8 cellular contexts compared by ENCODE assay signal in the genomic region with DNA sequence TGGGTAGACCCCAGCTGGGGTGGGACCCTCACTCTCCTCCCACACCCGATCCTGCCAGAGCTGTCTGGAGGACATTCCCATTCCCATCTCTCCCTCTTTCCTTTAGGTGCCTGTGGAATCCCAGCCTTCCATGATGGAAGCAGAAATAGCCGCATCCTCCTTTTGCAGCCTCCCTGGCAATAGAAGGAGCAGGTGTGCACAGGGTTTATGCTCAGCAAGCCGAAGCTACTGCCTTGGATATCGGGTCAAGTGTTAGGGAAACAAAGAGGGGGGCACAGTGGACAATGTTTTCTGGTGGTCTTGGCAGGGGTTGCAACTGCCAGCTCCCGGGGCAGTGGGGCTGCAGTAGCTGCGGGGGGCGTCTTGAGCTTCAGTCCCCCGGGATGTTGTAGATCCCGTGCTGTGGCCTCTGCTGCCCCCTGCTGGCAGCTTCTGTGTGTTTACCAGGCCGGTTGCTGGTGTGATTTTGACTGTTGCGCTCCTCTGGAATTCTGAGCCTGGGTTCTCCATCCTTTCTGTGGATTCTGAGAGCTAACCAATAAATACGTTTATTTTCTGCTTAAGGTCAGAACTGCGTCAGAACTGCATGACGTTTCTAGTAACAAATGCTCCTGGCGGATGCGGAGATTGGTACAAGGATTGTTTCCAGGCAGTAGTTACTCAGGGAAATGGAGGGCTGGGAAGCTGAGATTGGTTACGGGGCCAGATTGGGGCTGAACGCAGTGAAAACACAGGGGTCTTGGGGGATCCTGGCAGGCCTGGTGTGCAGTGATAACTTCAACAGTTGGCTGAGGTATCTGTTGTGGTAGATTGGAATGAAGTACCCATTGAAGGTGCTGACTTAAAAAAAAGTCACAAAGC. TPM values are rescaled to one million over a fixed set of nuclear protein-coding genes. Genes with fewer than 3 reads are reported as not detected.
A peak's percentile ranks its signal among the peaks of the same experiment; 100 is the strongest.
DNase-seq lines count a peak whose midpoint lies in the region; ATAC-seq, FAIRE-seq and TF ChIP-seq lines count a peak whose summit lies in the region.
"Not testable (repeated sequence)": the region's sequence is repeated elsewhere in the genome, so short reads cannot be mapped to it uniquely, and the experiment has no call there.

No MANE protein-coding gene starts in this region.

- CTCF ChIA-PET in A549 (lab: Yijun Ruan, JAX), result interaction anchor here (0.6 to 2.8 kb wide), 34 partner anchors 8 to 395 kb away, joined by 3 to 27 read pairs (median 4); partner anchors contain the start of gene COL26A1

- H3K4me1 Mint-ChIP-seq in endodermal cell, result not testable (repeated sequence)

- DNase-seq in A549 (ENCODE audit: low read depth in 1 of 2, low spot score in 1 of 2), result peak in 1 of 2 experiments; percentile 56
- not testable (repeated sequence) for DNase-seq in GM13977 (ENCODE audit: low spot score)
- DNase-seq in NCI-H1105 (lab: John Stamatoyannopoulos, UW), result peak; percentile 12
- peak; percentile 37 for DNase-seq in activated T-helper 1 cell treated with Interleukin-2 at 50 U/mL for 16 hours (ENCODE audit: low read depth)
- DNase-seq in endodermal cell, result peak; percentile 90
- peak; percentile 55 for DNase-seq in lung (ENCODE audit: low spot score)
- DNase-seq in stimulated activated CD4-positive, alpha-beta T cell treated with anti-CD3 and anti-CD28 coated beads, Interleukin-2, amount 100 ng/mL, for 4 hours (ENCODE audit: low read depth), result peak; percentile 38

- 23% methylated on average over 15 of the region's 18 CpGs for WGBS in A549 (ENCODE audit: missing lambda C conversion rate)
- 29 to 45% methylated on average over 7 to 16 of the region's 18 CpGs for WGBS in endodermal cell (ENCODE audit: insufficient coverage in 1 of 2, insufficient read length in 1 of 2), 2 experiments
- 19 to 28% methylated on average over 16 to 18 of the region's 18 CpGs for WGBS in lung, 2 donors

- H3K4me1 ChIP-seq in A549; endodermal cell (ENCODE audit: control insufficient read depth, insufficient read depth, low read length); lung (ENCODE audit: control insufficient read depth in 2 of 2, insufficient read depth in 2 of 2, low read length in 2 of 2): not testable (repeated sequence)

- not testable (repeated sequence) for H3K27me3 Mint-ChIP-seq in endodermal cell (ENCODE audit: insufficient read depth)

- ATAC-seq in A549, result peak; percentile 80 to 93
- peak; percentile 94 for ATAC-seq in SK-N-SH treated with all-trans-retinoic acid at 6 μM for 48 hours
- not testable (repeated sequence) for ATAC-seq in lung (ENCODE audit: insufficient read depth, low FRiP score)

- not testable (repeated sequence) for H3K27ac ChIP-seq in A549; endodermal cell (ENCODE audit: low read depth, low read length); lung (ENCODE audit: low read depth in 1 of 2, low read length in 1 of 2)

- not testable (repeated sequence) for H3K36me3 ChIP-seq in endodermal cell (ENCODE audit: control insufficient read depth, insufficient read depth, low read length); lung (ENCODE audit: control insufficient read depth in 2 of 2, insufficient read depth in 2 of 2, low read length in 2 of 2)

- not testable (repeated sequence) for TF ChIP-seq EP300 in A549 (IDR thresholded peaks at IDR 0.05)

- TF ChIP-seq RAD21 in A549 (conservative IDR thresholded peaks at IDR 0.05 in 1 of 2, IDR thresholded peaks at IDR 0.05 in 1 of 2), result peak; percentile 60 to 63

- H3K9ac ChIP-seq in endodermal cell (ENCODE audit: extremely low read depth, low read length, poor library complexity, severe bottlenecking), result not testable (repeated sequence)

- TF ChIP-seq CTCF in A549 (IDR thresholded peaks at IDR 0.05) (peak; percentile 71), GM13977 (IDR thresholded peaks at IDR 0.05; ENCODE audit: extremely low read depth, insufficient read depth, missing control alignments) (peak; percentile 62), endodermal cell (conservative IDR thresholded peaks at IDR 0.05) (peak; percentile 87), lung (IDR thresholded peaks at IDR 0.05; ENCODE audit: control extremely low read depth, extremely low read depth) (peak; percentile 11)

- in situ Hi-C loops in GM13977 (cut with MboI; ENCODE audit: low pct_unique_long_range_greater_than_20kb, low sequenced_read_pairs, unreplicated experiment), result not testable (repeated sequence)

- not testable (repeated sequence) for FAIRE-seq in A549 (lab: Jason Lieb, UNC)

- H3K9me3 ChIP-seq in A549; endodermal cell (ENCODE audit: control insufficient read depth, low read length); lung (ENCODE audit: control insufficient read depth in 2 of 2, insufficient read depth in 1 of 2, low read length in 1 of 2): not testable (repeated sequence)

- POLR2A ChIA-PET in A549 (lab: Yijun Ruan, JAX), result interaction anchor here (1.2 kb wide), 1 partner anchor 31 kb away, joined by 7 read pairs; the partner anchor contains the start of gene IFT22

- not testable (repeated sequence) for H3K27ac Mint-ChIP-seq in endodermal cell

- H3K36me3 Mint-ChIP-seq in endodermal cell (ENCODE audit: low read depth), result not testable (repeated sequence)

- not testable (repeated sequence) for TF ChIP-seq POLR2A in A549 (IDR thresholded peaks at IDR 0.05; ENCODE audit: low read length)

- H3K4me3 ChIP-seq in A549; endodermal cell (ENCODE audit: low read length); lung: not testable (repeated sequence)

- not testable (repeated sequence) for H3K4me3 Mint-ChIP-seq in endodermal cell

- not testable (repeated sequence) for H3K9me3 Mint-ChIP-seq in endodermal cell

- H3K4me2 ChIP-seq in A549, result peak overlapping the region; percentile 60

- not testable (repeated sequence) for H3K27me3 ChIP-seq in endodermal cell (ENCODE audit: control insufficient read depth, insufficient read depth, low read length, poor library complexity, severe bottlenecking); lung (ENCODE audit: control insufficient read depth, insufficient read depth)

TF ChIP-seq in A549, 52 proteins besides CTCF, POLR2A, EP300 and RAD21:
- peak; percentile 39; the same call in 2 of the 3 replicates for TF ChIP-seq SMC3 (IDR thresholded peaks at IDR 0.05)

RNA-seq across cellular contexts. Expression of gene IFT22, which starts 31.2 kb away (rescaled TPM):
- 58.4 and 66.5 TPM in 2 replicates for polyA plus RNA-seq in A549 (2011; rRNA removed)
- 47.7 and 52.5 TPM in 2 replicates for polyA plus RNA-seq in A549 (2012; cell fraction: cytosol; rRNA removed)
- polyA plus RNA-seq in A549 (2012; cell fraction: nucleus; rRNA removed), result 13.8 and 20.3 TPM in 2 replicates
- 49.9 to 51.4 TPM (median 50.5 TPM) in 3 replicates for polyA plus RNA-seq in A549 (2017; fragmentation: RNase III; extraction: RNeasy Plus Mini Kit Qiagen cat#74134 plus additional on column Dnase treatment)
- polyA minus RNA-seq in A549 (2011; rRNA and poly(A)+ RNA removed), result 38.8 and 41.5 TPM in 2 replicates
- total RNA-seq in endodermal cell, result 10 to 100 TPM; 39.0 to 44.0 TPM
- 42.6 TPM for polyA plus RNA-seq in endodermal cell (2013, experiment 1 of 2)
- 41.6 TPM for polyA plus RNA-seq in endodermal cell (2013, experiment 2 of 2)
- 10 to 100 TPM; 37.8 to 44.7 TPM for total RNA-seq in lung
- 10 to 100 TPM; 23.6 to 30.1 TPM for polyA plus RNA-seq in lung

RNA-seq across cellular contexts. Expression of gene FIS1, which starts 45.5 kb away (rescaled TPM):
- polyA plus RNA-seq in A549 (2011; rRNA removed) (111 TPM in 2 replicates), A549 (2017; fragmentation: RNase III; extraction: RNeasy Plus Mini Kit Qiagen cat#74134 plus additional on column Dnase treatment) (155 to 161 TPM (median 159 TPM) in 3 replicates), lung (100 to 1,000 TPM; 150 to 235 TPM)
- polyA plus RNA-seq in A549 (2012; cell fraction: cytosol; rRNA removed), result 265 and 386 TPM in 2 replicates
- 177 and 197 TPM in 2 replicates for polyA plus RNA-seq in A549 (2012; cell fraction: nucleus; rRNA removed)
- polyA minus RNA-seq in A549 (2011; rRNA and poly(A)+ RNA removed), result 44.8 and 54.8 TPM in 2 replicates
- total RNA-seq in endodermal cell (100 to 1,000 TPM in 1 of 2 donors, 10 to 100 TPM in 1; 99.9 to 102 TPM), lung (100 to 1,000 TPM; 109 to 169 TPM)
- 102 TPM for polyA plus RNA-seq in endodermal cell (2013, experiment 1 of 2)
- 99.9 TPM for polyA plus RNA-seq in endodermal cell (2013, experiment 2 of 2)

RNA-seq across cellular contexts. Expression of gene CLDN15, which starts 52.8 kb away (rescaled TPM):
- 9.6 and 12.0 TPM in 2 replicates for polyA plus RNA-seq in A549 (2011; rRNA removed)
- polyA plus RNA-seq in A549 (2012; cell fraction: cytosol; rRNA removed), result 15.9 and 21.6 TPM in 2 replicates
- polyA plus RNA-seq in A549 (2012; cell fraction: nucleus; rRNA removed), result 103 and 123 TPM in 2 replicates
- polyA plus RNA-seq in A549 (2017; fragmentation: RNase III; extraction: RNeasy Plus Mini Kit Qiagen cat#74134 plus additional on column Dnase treatment), result 11.2 to 14.4 TPM (median 12.9 TPM) in 3 replicates
- polyA minus RNA-seq in A549 (2011; rRNA and poly(A)+ RNA removed), result 11.3 and 11.9 TPM in 2 replicates
- total RNA-seq in endodermal cell, result 1 to 10 TPM; 6.0 to 7.1 TPM
- 6.8 TPM for polyA plus RNA-seq in endodermal cell (2013, experiment 1 of 2)
- 5.3 TPM for polyA plus RNA-seq in endodermal cell (2013, experiment 2 of 2)
- total RNA-seq in lung, result 1 to 10 TPM; 5.2 to 7.3 TPM
- polyA plus RNA-seq in lung, result 1 to 10 TPM; 5.9 to 8.0 TPM

Comparison
In these comparisons a context has a peak if more than half of its experiments do, and no peak if none do; other contexts are left out.
1. CTCF ChIP-seq: peak in every context shown above with its lines; median percentile 87 in endodermal cell; 71 in A549; 62 in GM13977; 11 in lung.